ENCODE assay signal across 1 cellular context in genomic region chr16:35506018-35506897, GRCh38.
TF ChIP-seq lines count a peak whose summit lies in the region.

No MANE protein-coding gene starts in this region.

TF ChIP-seq in K562, 482 proteins besides CTCF, POLR2A, EP300 and RAD21 (continued from another document and continues in another):
- TF ChIP-seq THRB (CRISPR knock-in tag; conservative IDR thresholded peaks at IDR 0.05) (no peak), MAZ (CRISPR knock-in tag; conservative IDR thresholded peaks at IDR 0.05 in 1 of 2, IDR thresholded peaks at IDR 0.05 in 1 of 2) (peak in 1 of 2 experiments; percentile 54; a peak in 1 of 4 replicates), AFF1 (IDR thresholded peaks at IDR 0.05; ENCODE audit: low read depth in 1 of 2, partially characterized antibody in 2 of 2) (no peak), ATF2 (CRISPR knock-in tag; IDR thresholded peaks at IDR 0.05) (no peak), LEF1 (IDR thresholded peaks at IDR 0.05) (no peak), CREB5 (CRISPR knock-in tag; IDR thresholded peaks at IDR 0.05) (no peak), AFF4 (CRISPR knock-in tag; IDR thresholded peaks at IDR 0.05) (no peak), HSF4 (CRISPR knock-in tag; IDR thresholded peaks at IDR 0.05; ENCODE audit: borderline replicate concordance) (no peak), GTF2B (IDR thresholded peaks at IDR 0.05; ENCODE audit: extremely low read depth, insufficient read length) (no peak), ELF1 (tag; IDR thresholded peaks at IDR 0.05) (no peak; the same call in 1 of the 2 replicates), TAL1 (IDR thresholded peaks at IDR 0.05) (no peak), HIVEP1 (CRISPR knock-in tag; IDR thresholded peaks at IDR 0.05) (0 out of 2 replicates have a peak, but pooled peaks have one; percentile 38), ZNF586 (CRISPR knock-in tag; conservative IDR thresholded peaks at IDR 0.05) (no peak), MTA1 (IDR thresholded peaks at IDR 0.05; ENCODE audit: borderline replicate concordance) (no peak), ZC3H4 (CRISPR knock-in tag; IDR thresholded peaks at IDR 0.05; ENCODE audit: borderline replicate concordance) (no peak), ZNF280A (IDR thresholded peaks at IDR 0.05; ENCODE audit: low read depth, partially characterized antibody) (no peak), DIDO1 (tag; IDR thresholded peaks at IDR 0.05; ENCODE audit: low read depth) (no peak), ZBTB9 (CRISPR knock-in tag; IDR thresholded peaks at IDR 0.05) (no peak), HNRNPUL1 (IDR thresholded peaks at IDR 0.05; ENCODE audit: low read length) (no peak), BCLAF1 (IDR thresholded peaks at IDR 0.05; ENCODE audit: borderline replicate concordance in 1 of 2, control insufficient read depth in 1 of 2, low read depth in 2 of 2, low read length in 1 of 2) (no peak), HNRNPK (IDR thresholded peaks at IDR 0.05; ENCODE audit: low read depth, low read length, poor library complexity, severe bottlenecking) (no peak), ZNF316 (IDR thresholded peaks at IDR 0.05) (no peak), PHF8 (IDR thresholded peaks at IDR 0.05; ENCODE audit: borderline replicate concordance, low read length) (0 out of 2 replicates have a peak, but pooled peaks have one; percentile 6), ERF (CRISPR knock-in tag; IDR thresholded peaks at IDR 0.05) (peak; percentile 37; the same call in 1 of the 2 replicates), ZNF140 (CRISPR knock-in tag; IDR thresholded peaks at IDR 0.05) (no peak), IFI16 (CRISPR knock-in tag; IDR thresholded peaks at IDR 0.05) (no peak), GABPA (tag; conservative IDR thresholded peaks at IDR 0.05; ENCODE audit: low read depth) (peak; percentile 62), SMAD1 (IDR thresholded peaks at IDR 0.05; ENCODE audit: low read depth, low read length, partially characterized antibody) (no peak), ZFX (CRISPR knock-in tag; IDR thresholded peaks at IDR 0.05) (0 out of 2 replicates have a peak, but pooled peaks have one; percentile 5), RNF219 (CRISPR knock-in tag; IDR thresholded peaks at IDR 0.05) (no peak), KDM1A (IDR thresholded peaks at IDR 0.05) (no peak), RFX1 (IDR thresholded peaks at IDR 0.05) (peak; percentile 89), TFAP4 (CRISPR knock-in tag; IDR thresholded peaks at IDR 0.05; ENCODE audit: borderline replicate concordance) (peak; percentile 41)
